In the genomic region with DNA sequence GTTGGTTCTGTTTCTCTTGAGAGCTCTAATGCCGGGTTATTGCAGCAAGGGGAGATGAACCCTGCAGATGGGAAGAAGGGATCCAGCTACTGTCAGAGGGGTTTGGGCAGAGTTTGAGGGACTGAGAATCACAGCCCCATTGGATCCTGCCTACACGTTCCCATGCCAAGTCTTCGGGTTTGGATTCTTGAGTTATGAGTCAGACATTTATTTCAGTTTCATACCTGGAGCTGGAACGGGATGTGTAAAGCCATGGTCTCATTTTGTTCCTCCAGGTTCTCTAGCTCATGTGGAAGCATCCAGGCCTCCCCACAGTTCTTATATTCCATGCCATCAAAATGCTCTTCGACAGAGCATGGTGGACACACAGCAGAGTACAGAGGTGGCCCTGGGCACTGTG, we compare ENCODE assay signal across 21 cellular contexts.
DNase-seq lines count a peak whose midpoint lies in the region; ATAC-seq, FAIRE-seq and TF ChIP-seq lines count a peak whose summit lies in the region.
"Had no signal": no experiment of that assay in that cellular context is flagged by ENCODE, and none has a peak within 500 bp of the region (broad histone marks: within the 10 kb centered on the region; RNA-seq: fewer than 3 reads in every experiment).

No MANE protein-coding gene starts in this region.

- H3K27ac ChIP-seq in PC-3 (ENCODE audit: low read length) (no peak overlapping the region), keratinocyte (ENCODE audit: control insufficient read depth, insufficient read depth, low read length) (peak overlapping the region; percentile 67), spleen (no peak overlapping the region)
- H3K27ac ChIP-seq: C4-2B, HL-60 had no signal

- H3K4me2 ChIP-seq in PC-3 (ENCODE audit: low read length) (no peak overlapping the region), keratinocyte (ENCODE audit: control insufficient read depth, extremely low read depth, insufficient read depth, low read depth, low read length) (peak overlapping the region; percentile 49)

- H3K9me3 ChIP-seq in PC-3 (ENCODE audit: low read length) (no peaks in the 10 kb centered on the region), keratinocyte (ENCODE audit: control insufficient read depth, low read depth, low read length) (no peaks in the 10 kb centered on the region), spleen (no peaks in the 10 kb centered on the region)
- H3K9me3 ChIP-seq: Caco-2 had no signal

- H3K4me3 Mint-ChIP-seq in mesothelial cell of epicardium, result no peak overlapping the region
- H3K4me3 Mint-ChIP-seq: CD4-positive, alpha-beta T cell; H9 had no signal

- no peak overlapping the region for H3K9ac ChIP-seq in PC-3 (ENCODE audit: low read length)
- peak overlapping the region; percentile 28 for H3K9ac ChIP-seq in keratinocyte (ENCODE audit: control insufficient read depth, extremely low read depth, insufficient read depth, low read length)

- H4K20me1 ChIP-seq in PC-3 (ENCODE audit: low read length) (no peaks in the 10 kb centered on the region), keratinocyte (ENCODE audit: control insufficient read depth, extremely low read depth, insufficient read depth, low read length) (no peaks in the 10 kb centered on the region)

- H3K9me1 ChIP-seq in keratinocyte (ENCODE audit: control insufficient read depth, extremely low read depth, insufficient read depth, low read length), result no peaks in the 10 kb centered on the region

- no peaks in the 10 kb centered on the region for H3K9me3 Mint-ChIP-seq in mesothelial cell of epicardium
- H3K9me3 Mint-ChIP-seq: CD4-positive, alpha-beta T cell; H9 had no signal

- POLR2A ChIA-PET in PC-3 (lab: Charles Lee; ENCODE audit: unreplicated experiment), result no interaction called here

- no peaks in the 10 kb centered on the region for H3K9me2 ChIP-seq in PC-3 (replicated peaks; ENCODE audit: low read length)

- CTCF ChIA-PET in PC-3 (lab: Charles Lee), result no interaction called here

- H3K4me1 ChIP-seq in PC-3 (ENCODE audit: insufficient read depth, low read length) (no peaks in the 10 kb centered on the region), keratinocyte (ENCODE audit: control insufficient read depth, extremely low read depth, insufficient read depth, low read length) (peaks cover 22% of the 10 kb centered on the region), spleen (no peaks in the 10 kb centered on the region)
- H3K4me1 ChIP-seq: Caco-2 had no signal

- no peaks in the 10 kb centered on the region for H3K36me3 Mint-ChIP-seq in mesothelial cell of epicardium

- H3K79me2 ChIP-seq in PC-3 (ENCODE audit: low read length), result no peaks in the 10 kb centered on the region
- H3K79me2 ChIP-seq in keratinocyte (ENCODE audit: control insufficient read depth, insufficient read depth, low read length), result no peaks in the 10 kb centered on the region

- no peak overlapping the region for H3K27ac Mint-ChIP-seq in mesothelial cell of epicardium
- H3K27ac Mint-ChIP-seq: CD4-positive, alpha-beta T cell; H9 had no signal

- peaks cover 21% of the 10 kb centered on the region for H3K4me1 Mint-ChIP-seq in mesothelial cell of epicardium

- ATAC-seq in PC-3, result no peak

- dilution Hi-C loops in keratinocyte (cut with MboI; ENCODE audit: extremely low pct_ligation_motif_present, low sequenced_read_pairs), result no loop called here

- intact Hi-C loops in PC-3 (cut with micrococcal nuclease) (loop anchor here (10.0 kb wide), 1 partner anchor 393 kb away; no protein-coding TSS in a partner anchor), spleen (cut with DNase I; ENCODE audit: low total_unique reads) (no loop called here)

- H3K4me3 ChIP-seq in PC-3 (ENCODE audit: low read length) (no peak overlapping the region), keratinocyte (ENCODE audit: control insufficient read depth in 2 of 3, extremely low read depth in 1 of 3, insufficient read depth in 2 of 3, low read depth in 1 of 3, low read length in 3 of 3) (no peak overlapping the region), spleen (no peak overlapping the region)

- peak; percentile 95 for FAIRE-seq in keratinocyte (lab: Jason Lieb, UNC)
- FAIRE-seq: A204.1, D721Med, G401.6, GM12891, GM19239, H1 had no signal

- peaks cover 15% of the 10 kb centered on the region for H3K27me3 Mint-ChIP-seq in mesothelial cell of epicardium (ENCODE audit: low read depth)
- H3K27me3 Mint-ChIP-seq: CD4-positive, alpha-beta T cell had no signal

- H3K36me3 ChIP-seq in PC-3 (ENCODE audit: low read depth, low read length), result no peaks in the 10 kb centered on the region
- H3K36me3 ChIP-seq in keratinocyte (ENCODE audit: control insufficient read depth in 2 of 2, extremely low read depth in 1 of 2, insufficient read depth in 2 of 2, low read length in 2 of 2), result no peaks in the 10 kb centered on the region
- H3K36me3 ChIP-seq in spleen, result no peaks in the 10 kb centered on the region

- WGBS in spleen, 5 donors, result 53 to 92% (median 85%) methylated on average over 5 of the region's 5 CpGs

- no peak overlapping the region for H2AFZ ChIP-seq in PC-3 (ENCODE audit: low read length)
- no peak overlapping the region for H2AFZ ChIP-seq in keratinocyte (ENCODE audit: control insufficient read depth, low read length)

- DNase-seq in PC-3 (peak; percentile 4), SW480 (ENCODE audit: low spot score) (peak; percentile 40), keratinocyte (ENCODE audit: low read depth, low spot score) (no peak), spleen (peak; percentile 23), mesothelial cell of epicardium (ENCODE audit: low spot score in 2 of 2, unreplicated experiment in 2 of 2) (no peak), AG08395 (ENCODE audit: low spot score) (no peak), NOMO-1 (lab: John Stamatoyannopoulos, UW; ENCODE audit: unreplicated experiment in 2 of 2) (no peak)
- DNase-seq in activated CD4-positive, alpha-beta T cell treated with anti-CD3 and anti-CD28 coated beads, Interleukin-2, amount 50 U/mL, for 1 hour, result no peak
- DNase-seq: ACHN; AML-193; Caco-2; CD4-positive, alpha-beta T cell; H9 had no signal

- no TSS peak for BruUV-seq in PC-3 (replicated peaks; lab: Mats Ljungman, UMichigan)

- no peaks in the 10 kb centered on the region for H3F3A ChIP-seq in PC-3 (ENCODE audit: low read length, unreplicated experiment)

- no peak for TF ChIP-seq CTCF in PC-3 (conservative IDR thresholded peaks at IDR 0.05; ENCODE audit: low read depth, low read length)
- TF ChIP-seq CTCF in keratinocyte (optimal IDR thresholded peaks at IDR 0.05 in 1 of 3, IDR thresholded peaks at IDR 0.05 in 1 of 3, conservative IDR thresholded peaks at IDR 0.05 in 1 of 3; ENCODE audit: extremely low read depth in 1 of 3, insufficient read depth in 2 of 3, low read length in 3 of 3), result no peak
- TF ChIP-seq CTCF in spleen (IDR thresholded peaks at IDR 0.05 in 8 of 11, conservative IDR thresholded peaks at IDR 0.05 in 3 of 11), result no peak
- TF ChIP-seq CTCF in mesothelial cell of epicardium (IDR thresholded peaks at IDR 0.05; ENCODE audit: unreplicated experiment), result no peak

- TF ChIP-seq POLR2A in spleen (IDR thresholded peaks at IDR 0.05), result no peak

- peaks cover 8% of the 10 kb centered on the region for H3K27me3 ChIP-seq in PC-3 (ENCODE audit: low read length)
- H3K27me3 ChIP-seq in keratinocyte (ENCODE audit: control insufficient read depth, extremely low read depth, insufficient read depth, low read length), result no peaks in the 10 kb centered on the region
- no peaks in the 10 kb centered on the region for H3K27me3 ChIP-seq in spleen (replicated peaks in 1 of 7)

Comparison
In these comparisons a context has a peak if more than half of its experiments do, and no peak if none do; other contexts are left out.
1. DNase-seq: peak in PC-3 (single experiment), SW480 (single experiment) and spleen (single experiment); none in keratinocyte (single experiment), activated CD4-positive, alpha-beta T cell treated with anti-CD3 and anti-CD28 coated beads, Interleukin-2, amount 50 U/mL, for 1 hour (single experiment), mesothelial cell of epicardium (0 of 2), AG08395 (single experiment) and NOMO-1 (0 of 2).